Comparison of ENCODE assay signal across 8 cellular contexts in genomic region chr5:138077064-138077696, GRCh38. TPM values are rescaled to one million over a fixed set of nuclear protein-coding genes. Genes with fewer than 3 reads are reported as not detected.
A peak's percentile ranks its signal among the peaks of the same experiment; 100 is the strongest.
DNase-seq lines count a peak whose midpoint lies in the region; ATAC-seq and TF ChIP-seq lines count a peak whose summit lies in the region.

No MANE protein-coding gene starts in this region.

- no peak overlapping the region for H3K4me3 Mint-ChIP-seq in progenitor cell of endocrine pancreas (ENCODE audit: low read depth)

- H3K4me1 ChIP-seq in HUES48 (ENCODE audit: control insufficient read depth, insufficient read depth, low read length) (peaks cover 15% of the 10 kb centered on the region), Peyer's patch (no peaks in the 10 kb centered on the region)

- TF ChIP-seq CTCF in Peyer's patch (IDR thresholded peaks at IDR 0.05), result peak; percentile 55 to 87 (median 80)
- TF ChIP-seq CTCF in progenitor cell of endocrine pancreas (IDR thresholded peaks at IDR 0.05; ENCODE audit: unreplicated experiment), result peak; percentile 87

- peaks cover 3% of the 10 kb centered on the region; the same call in 1 of the 2 replicates for H3K27me3 ChIP-seq in HUES48 (ENCODE audit: control insufficient read depth, insufficient read depth, low read length)
- no peaks in the 10 kb centered on the region for H3K27me3 ChIP-seq in Peyer's patch

- no peaks in the 10 kb centered on the region for H3K9me3 Mint-ChIP-seq in progenitor cell of endocrine pancreas (ENCODE audit: low read depth)

- H3K36me3 Mint-ChIP-seq in progenitor cell of endocrine pancreas (ENCODE audit: insufficient read depth), result no peaks in the 10 kb centered on the region

- H3K27ac Mint-ChIP-seq in progenitor cell of endocrine pancreas, result no peak overlapping the region

- H3K27ac ChIP-seq in HUES48 (ENCODE audit: low read depth, low read length) (peak overlapping the region; percentile 5), Peyer's patch (no peak overlapping the region)

- H3K9me3 ChIP-seq in HUES48 (ENCODE audit: control insufficient read depth, insufficient read depth, low read length) (no peaks in the 10 kb centered on the region), Peyer's patch (no peaks in the 10 kb centered on the region)

- H3K4me3 ChIP-seq in HUES48 (ENCODE audit: low read depth, low read length) (no peak overlapping the region), Peyer's patch (no peak overlapping the region)

- TF ChIP-seq POLR2A in Peyer's patch (IDR thresholded peaks at IDR 0.05), result no peak

- no peaks in the 10 kb centered on the region for H3K27me3 Mint-ChIP-seq in progenitor cell of endocrine pancreas

- ATAC-seq in GM21528 (IDR thresholded peaks at IDR 0.05; ENCODE audit: low FRiP score, unreplicated experiment) (no peak), HG03342 (IDR thresholded peaks at IDR 0.05; ENCODE audit: unreplicated experiment) (no peak)

- H3K9ac ChIP-seq in HUES48 (ENCODE audit: low read depth, low read length), result no peak overlapping the region

- H3K36me3 ChIP-seq in HUES48 (ENCODE audit: control insufficient read depth, insufficient read depth, low read length) (no peaks in the 10 kb centered on the region), Peyer's patch (no peaks in the 10 kb centered on the region)

- DNase-seq in DMS 273 (lab: John Stamatoyannopoulos, UW; ENCODE audit: unreplicated experiment) (peak; percentile 80), Peyer's patch (peak in 2 of 3 donors; percentile 59 to 89), glomerular visceral epithelial cell (ENCODE audit: extremely low spot score) (peak; percentile 68), progenitor cell of endocrine pancreas (ENCODE audit: low spot score, unreplicated experiment) (peak; percentile 47)
- DNase-seq in activated naive CD4-positive, alpha-beta T cell treated with Interleukin-2 at 50 U/mL for 16 hours, result peak; percentile 44

- no peaks in the 10 kb centered on the region for H3K4me1 Mint-ChIP-seq in progenitor cell of endocrine pancreas (ENCODE audit: low read depth)

RNA-seq across cellular contexts. Expression of gene WNT8A, which starts 6.7 kb away (rescaled TPM):
- total RNA-seq in Peyer's patch (not detected), progenitor cell of endocrine pancreas (not detected in 2 replicates)

RNA-seq across cellular contexts. Expression of gene FAM13B, which starts 44.3 kb away (rescaled TPM):
- total RNA-seq in Peyer's patch, result 10 to 100 TPM; 21.9 to 92.4 (median 32.7) TPM
- total RNA-seq in progenitor cell of endocrine pancreas, result 59.8 and 62.1 TPM in 2 replicates
